9 cellular contexts compared by ENCODE assay signal in genomic region chr1:19435181-19435580, GRCh38. TPM values are rescaled to one million over a fixed set of nuclear protein-coding genes. Genes with fewer than 3 reads are reported as not detected.
DNase-seq lines count a peak whose midpoint lies in the region; ATAC-seq and TF ChIP-seq lines count a peak whose summit lies in the region.
"Had no signal": no experiment of that assay in that cellular context is flagged by ENCODE, and none has a peak within 500 bp of the region (broad histone marks: within the 10 kb centered on the region; RNA-seq: fewer than 3 reads in every experiment).

No MANE protein-coding gene starts in this region.

- no peaks in the 10 kb centered on the region for H3K27me3 ChIP-seq in naive thymus-derived CD4-positive, alpha-beta T cell (ENCODE audit: control insufficient read depth in 2 of 2, insufficient read depth in 2 of 2, low read length in 2 of 2)
- H3K27me3 ChIP-seq in uterus = no peaks in the 10 kb centered on the region

- H3K27ac Mint-ChIP-seq in activated naive CD4-positive, alpha-beta T cell treated with anti-CD3 and anti-CD28 coated beads, Interleukin-2, amount 50 U/mL, for 24 hours = peak overlapping the region; percentile 79
- H3K27ac Mint-ChIP-seq in activated naive CD4-positive, alpha-beta T cell treated with anti-CD3 and anti-CD28 coated beads, Interleukin-2, amount 10 ng/mL, durations not matched to agents 7 days and 5 days = no peak overlapping the region
- H3K27ac Mint-ChIP-seq in naive thymus-derived CD4-positive, alpha-beta T cell = peak overlapping the region in 8 of 9 donors; percentile 51 to 87 (median 70)

- peaks cover 7% of the 10 kb centered on the region for H3K36me3 Mint-ChIP-seq in activated naive CD4-positive, alpha-beta T cell treated with anti-CD3 and anti-CD28 coated beads, Interleukin-2, amount 50 U/mL, for 24 hours
- H3K36me3 Mint-ChIP-seq in activated naive CD4-positive, alpha-beta T cell treated with anti-CD3 and anti-CD28 coated beads, Interleukin-2, amount 10 ng/mL, durations not matched to agents 7 days and 5 days = peaks cover 57% of the 10 kb centered on the region
- H3K36me3 Mint-ChIP-seq in naive thymus-derived CD4-positive, alpha-beta T cell = peaks cover 4 to 15% (median 8%) of the 10 kb centered on the region in 5 donors

- H3K36me3 ChIP-seq in naive thymus-derived CD4-positive, alpha-beta T cell (ENCODE audit: control insufficient read depth in 2 of 3, insufficient read depth in 3 of 3, low read length in 3 of 3) = peaks cover 0 to 18% (median 5%) of the 10 kb centered on the region in 3 experiments
- H3K36me3 ChIP-seq in uterus = no peaks in the 10 kb centered on the region

- TF ChIP-seq POLR2A in uterus (IDR thresholded peaks at IDR 0.05) = no peak

- peaks cover 87% of the 10 kb centered on the region for H3K4me1 Mint-ChIP-seq in activated naive CD4-positive, alpha-beta T cell treated with anti-CD3 and anti-CD28 coated beads, Interleukin-2, amount 50 U/mL, for 24 hours
- peaks cover 80% of the 10 kb centered on the region for H3K4me1 Mint-ChIP-seq in activated naive CD4-positive, alpha-beta T cell treated with anti-CD3 and anti-CD28 coated beads, Interleukin-2, amount 10 ng/mL, durations not matched to agents 7 days and 5 days
- peaks cover 71 to 95% (median 83%) of the 10 kb centered on the region in 7 donors for H3K4me1 Mint-ChIP-seq in naive thymus-derived CD4-positive, alpha-beta T cell

- POLR2A ChIA-PET in naive thymus-derived CD4-positive, alpha-beta T cell (lab: Charles Lee) = interaction anchor here (0.6 to 1.1 kb wide), 5 partner anchors 10 to 85 kb away, joined by 3 to 4 read pairs (median 3); no protein-coding TSS in a partner anchor

- intact Hi-C loops in naive thymus-derived CD4-positive, alpha-beta T cell (cut with micrococcal nuclease) = loop anchor here (5.0 kb wide), 2 partner anchors 42 to 43 kb away; no protein-coding TSS in a partner anchor
- intact Hi-C loops in uterus (cut with DNase I; ENCODE audit: low total_unique reads) = no loop called here

- H3K4me3 ChIP-seq in coronary artery = peak overlapping the region; percentile 36
- no peak overlapping the region for H3K4me3 ChIP-seq in naive thymus-derived CD4-positive, alpha-beta T cell (ENCODE audit: low read length)
- H3K4me3 ChIP-seq in uterus = no peak overlapping the region

- H3K27me3 Mint-ChIP-seq in activated naive CD4-positive, alpha-beta T cell treated with anti-CD3 and anti-CD28 coated beads, Interleukin-2, amount 50 U/mL, for 24 hours = no peaks in the 10 kb centered on the region
- no peaks in the 10 kb centered on the region for H3K27me3 Mint-ChIP-seq in activated naive CD4-positive, alpha-beta T cell treated with anti-CD3 and anti-CD28 coated beads, Interleukin-2, amount 10 ng/mL, durations not matched to agents 7 days and 5 days
- no peaks in the 10 kb centered on the region for H3K27me3 Mint-ChIP-seq in naive thymus-derived CD4-positive, alpha-beta T cell

- no peaks in the 10 kb centered on the region for H3K9me3 Mint-ChIP-seq in activated naive CD4-positive, alpha-beta T cell treated with anti-CD3 and anti-CD28 coated beads, Interleukin-2, amount 50 U/mL, for 24 hours
- H3K9me3 Mint-ChIP-seq in activated naive CD4-positive, alpha-beta T cell treated with anti-CD3 and anti-CD28 coated beads, Interleukin-2, amount 10 ng/mL, durations not matched to agents 7 days and 5 days = no peaks in the 10 kb centered on the region
- H3K9me3 Mint-ChIP-seq in naive thymus-derived CD4-positive, alpha-beta T cell = no peaks in the 10 kb centered on the region

- ATAC-seq in naive thymus-derived CD4-positive, alpha-beta T cell = peak; percentile 12
- no peak for ATAC-seq in HG03469 (IDR thresholded peaks at IDR 0.05; ENCODE audit: unreplicated experiment)
- ATAC-seq in HG03045 (IDR thresholded peaks at IDR 0.05; ENCODE audit: unreplicated experiment) = no peak

- H3K4me3 Mint-ChIP-seq in activated naive CD4-positive, alpha-beta T cell treated with anti-CD3 and anti-CD28 coated beads, Interleukin-2, amount 50 U/mL, for 24 hours = peak overlapping the region; percentile 51
- H3K4me3 Mint-ChIP-seq in activated naive CD4-positive, alpha-beta T cell treated with anti-CD3 and anti-CD28 coated beads, Interleukin-2, amount 10 ng/mL, durations not matched to agents 7 days and 5 days = no peak overlapping the region
- H3K4me3 Mint-ChIP-seq in naive thymus-derived CD4-positive, alpha-beta T cell = peak overlapping the region in 6 of 10 donors; percentile 4 to 63 (median 29)

- TF ChIP-seq CTCF in coronary artery (IDR thresholded peaks at IDR 0.05) = no peak
- no peak for TF ChIP-seq CTCF in uterus (IDR thresholded peaks at IDR 0.05)

- peak overlapping the region; percentile 86 to 90 for H3K27ac ChIP-seq in coronary artery
- peak overlapping the region; percentile 43 for H3K27ac ChIP-seq in naive thymus-derived CD4-positive, alpha-beta T cell (ENCODE audit: low read depth, low read length)
- H3K27ac ChIP-seq in uterus = peak overlapping the region; percentile 87 to 92

- no peaks in the 10 kb centered on the region for H3K9me3 ChIP-seq in naive thymus-derived CD4-positive, alpha-beta T cell (ENCODE audit: control insufficient read depth in 2 of 3, low read length in 3 of 3)
- H3K9me3 ChIP-seq in uterus = no peaks in the 10 kb centered on the region

- CTCF ChIA-PET in activated naive CD4-positive, alpha-beta T cell treated with anti-CD3 and anti-CD28 coated beads, Interleukin-2, amount 10 ng/mL, durations not matched to agents 7 days and 5 days (lab: Charles Lee) = interaction anchor here (1.2 to 1.8 kb wide), 3 partner anchors 45 to 147 kb away, joined by 3 to 5 read pairs (median 4); no protein-coding TSS in a partner anchor
- CTCF ChIA-PET in naive thymus-derived CD4-positive, alpha-beta T cell (lab: Charles Lee) = interaction anchor here (0.6 to 0.8 kb wide), 2 partner anchors 30 to 216 kb away, joined by 3 read pairs; no protein-coding TSS in a partner anchor

- peaks cover 42 to 74% of the 10 kb centered on the region in 2 donors for H3K4me1 ChIP-seq in naive thymus-derived CD4-positive, alpha-beta T cell (ENCODE audit: control insufficient read depth in 2 of 2, insufficient read depth in 2 of 2, low read length in 2 of 2)
- peaks cover 49 to 55% of the 10 kb centered on the region in 2 donors for H3K4me1 ChIP-seq in uterus

- DNase-seq in activated naive CD4-positive, alpha-beta T cell treated with anti-CD3 and anti-CD28 coated beads, Interleukin-2, amount 10 ng/mL, durations not matched to agents 7 days and 5 days = no peak
- DNase-seq in coronary artery (ENCODE audit: low spot score) (no peak), uterus (peak in 1 of 2 donors; percentile 63), amygdala (lab: John Stamatoyannopoulos, UW) (no peak)
- DNase-seq in naive thymus-derived CD4-positive, alpha-beta T cell = no peak
- DNase-seq: T-helper 2 cell had no signal

RNA-seq across cellular contexts. Expression of gene CAPZB, which starts 50.2 kb away (rescaled TPM):
- total RNA-seq in naive thymus-derived CD4-positive, alpha-beta T cell = 100 to 1,000 TPM; 216 to 519 (median 264) TPM
- polyA plus RNA-seq in naive thymus-derived CD4-positive, alpha-beta T cell = 100 to 1,000 TPM; 522 to 559 TPM
- 100 to 1,000 TPM in 3 of 4 donors, 10 to 100 TPM in 1; 94.4 to 281 (median 141) TPM for total RNA-seq in uterus
